ENCODE assay signal across 1 cellular context in the genomic region with DNA sequence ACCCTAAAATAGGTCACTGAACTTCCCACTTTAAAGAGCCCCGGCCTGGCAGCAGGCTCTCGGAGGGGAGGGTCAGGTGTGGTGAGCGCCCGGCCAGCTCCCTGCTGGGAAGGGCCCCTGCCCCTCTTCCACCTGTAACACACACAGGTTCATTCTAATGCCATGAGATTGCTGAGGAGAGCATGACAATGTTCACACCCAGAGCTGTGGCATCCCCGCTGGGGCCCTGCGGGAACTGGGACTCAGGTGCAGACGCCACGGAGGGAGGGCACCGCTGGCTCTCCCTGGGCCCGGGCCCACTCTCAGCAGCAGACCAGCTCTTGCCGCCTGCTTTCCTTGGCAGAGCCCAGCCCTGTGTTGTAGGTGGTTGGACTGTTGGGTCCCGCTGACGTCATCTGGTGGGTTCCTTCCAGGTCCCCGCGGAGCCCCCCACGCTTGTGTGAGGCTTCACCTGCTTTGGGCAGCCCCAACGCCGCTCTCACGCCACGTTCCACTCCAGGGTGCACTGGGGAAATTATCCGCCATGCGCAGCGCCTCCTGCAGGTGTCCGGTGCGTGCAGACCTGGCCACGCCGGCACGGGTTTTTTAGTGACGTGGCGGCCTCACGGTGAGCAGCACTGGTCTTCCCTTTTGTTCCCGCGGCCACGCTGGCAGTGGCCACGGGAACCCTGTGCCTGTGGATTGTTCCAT.
TF ChIP-seq lines count a peak whose summit lies in the region.

No MANE protein-coding gene starts in this region.

TF ChIP-seq in HepG2, 621 proteins besides CTCF, POLR2A, EP300 and RAD21:
- TF ChIP-seq, protein P1, sequence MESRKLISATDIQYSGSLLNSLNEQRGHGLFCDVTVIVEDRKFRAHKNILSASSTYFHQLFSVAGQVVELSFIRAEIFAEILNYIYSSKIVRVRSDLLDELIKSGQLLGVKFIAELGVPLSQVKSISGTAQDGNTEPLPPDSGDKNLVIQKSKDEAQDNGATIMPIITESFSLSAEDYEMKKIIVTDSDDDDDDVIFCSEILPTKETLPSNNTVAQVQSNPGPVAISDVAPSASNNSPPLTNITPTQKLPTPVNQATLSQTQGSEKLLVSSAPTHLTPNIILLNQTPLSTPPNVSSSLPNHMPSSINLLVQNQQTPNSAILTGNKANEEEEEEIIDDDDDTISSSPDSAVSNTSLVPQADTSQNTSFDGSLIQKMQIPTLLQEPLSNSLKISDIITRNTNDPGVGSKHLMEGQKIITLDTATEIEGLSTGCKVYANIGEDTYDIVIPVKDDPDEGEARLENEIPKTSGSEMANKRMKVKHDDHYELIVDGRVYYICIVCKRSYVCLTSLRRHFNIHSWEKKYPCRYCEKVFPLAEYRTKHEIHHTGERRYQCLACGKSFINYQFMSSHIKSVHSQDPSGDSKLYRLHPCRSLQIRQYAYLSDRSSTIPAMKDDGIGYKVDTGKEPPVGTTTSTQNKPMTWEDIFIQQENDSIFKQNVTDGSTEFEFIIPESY (CRISPR knock-in tag; IDR thresholded peaks at IDR 0.05): peak; percentile 92
- TF ChIP-seq, protein P2, sequence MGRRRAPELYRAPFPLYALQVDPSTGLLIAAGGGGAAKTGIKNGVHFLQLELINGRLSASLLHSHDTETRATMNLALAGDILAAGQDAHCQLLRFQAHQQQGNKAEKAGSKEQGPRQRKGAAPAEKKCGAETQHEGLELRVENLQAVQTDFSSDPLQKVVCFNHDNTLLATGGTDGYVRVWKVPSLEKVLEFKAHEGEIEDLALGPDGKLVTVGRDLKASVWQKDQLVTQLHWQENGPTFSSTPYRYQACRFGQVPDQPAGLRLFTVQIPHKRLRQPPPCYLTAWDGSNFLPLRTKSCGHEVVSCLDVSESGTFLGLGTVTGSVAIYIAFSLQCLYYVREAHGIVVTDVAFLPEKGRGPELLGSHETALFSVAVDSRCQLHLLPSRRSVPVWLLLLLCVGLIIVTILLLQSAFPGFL (CRISPR knock-in tag; IDR thresholded peaks at IDR 0.05): no peak
- TF ChIP-seq ZNF235 (CRISPR knock-in tag; IDR thresholded peaks at IDR 0.05; ENCODE audit: borderline replicate concordance): no peak
- TF ChIP-seq, protein P3, sequence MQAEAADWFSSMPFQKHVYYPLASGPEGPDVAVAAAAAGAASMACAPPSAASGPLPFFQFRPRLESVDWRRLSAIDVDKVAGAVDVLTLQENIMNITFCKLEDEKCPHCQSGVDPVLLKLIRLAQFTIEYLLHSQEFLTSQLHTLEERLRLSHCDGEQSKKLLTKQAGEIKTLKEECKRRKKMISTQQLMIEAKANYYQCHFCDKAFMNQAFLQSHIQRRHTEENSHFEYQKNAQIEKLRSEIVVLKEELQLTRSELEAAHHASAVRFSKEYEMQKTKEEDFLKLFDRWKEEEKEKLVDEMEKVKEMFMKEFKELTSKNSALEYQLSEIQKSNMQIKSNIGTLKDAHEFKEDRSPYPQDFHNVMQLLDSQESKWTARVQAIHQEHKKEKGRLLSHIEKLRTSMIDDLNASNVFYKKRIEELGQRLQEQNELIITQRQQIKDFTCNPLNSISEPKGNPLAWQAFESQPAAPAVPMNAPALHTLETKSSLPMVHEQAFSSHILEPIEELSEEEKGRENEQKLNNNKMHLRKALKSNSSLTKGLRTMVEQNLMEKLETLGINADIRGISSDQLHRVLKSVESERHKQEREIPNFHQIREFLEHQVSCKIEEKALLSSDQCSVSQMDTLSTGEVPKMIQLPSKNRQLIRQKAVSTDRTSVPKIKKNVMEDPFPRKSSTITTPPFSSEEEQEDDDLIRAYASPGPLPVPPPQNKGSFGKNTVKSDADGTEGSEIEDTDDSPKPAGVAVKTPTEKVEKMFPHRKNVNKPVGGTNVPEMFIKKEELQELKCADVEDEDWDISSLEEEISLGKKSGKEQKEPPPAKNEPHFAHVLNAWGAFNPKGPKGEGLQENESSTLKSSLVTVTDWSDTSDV (CRISPR knock-in tag; IDR thresholded peaks at IDR 0.05): no peak
TF ChIP-seq in HepG2: peak in this region for 1.
